ENCODE assay signal across 16 cellular contexts in genomic region chr3:24605511-24605910, GRCh38.
DNase-seq lines count a peak whose midpoint lies in the region; ATAC-seq and TF ChIP-seq lines count a peak whose summit lies in the region.
"Had no signal": no experiment of that assay in that cellular context is flagged by ENCODE, and none has a peak within 500 bp of the region (broad histone marks: within the 10 kb centered on the region; RNA-seq: fewer than 3 reads in every experiment).

No MANE protein-coding gene starts in this region.

- no peaks in the 10 kb centered on the region for H3K36me3 ChIP-seq in GM23338 (ENCODE audit: insufficient read depth)
- no peaks in the 10 kb centered on the region for H3K36me3 ChIP-seq in HAP-1 (replicated peaks)
- H3K36me3 ChIP-seq in osteoblast (ENCODE audit: insufficient read depth, low read length): no peaks in the 10 kb centered on the region
- H3K36me3 ChIP-seq: BLaER1 had no signal

- H3K4me1 ChIP-seq in GM23338 (ENCODE audit: insufficient read depth) (peaks cover 15% of the 10 kb centered on the region), HAP-1 (peaks cover 25% of the 10 kb centered on the region), osteoblast (ENCODE audit: insufficient read depth, low read length) (no peaks in the 10 kb centered on the region)
- H3K4me1 ChIP-seq: BLaER1 had no signal

- H3K4me3 Mint-ChIP-seq in GM23338: no peak overlapping the region
- no peak overlapping the region for H3K4me3 Mint-ChIP-seq in activated CD8-positive, alpha-beta T cell treated with anti-CD3 and anti-CD28 coated beads, Interleukin-2, amount 10 ng/mL, durations not matched to agents 7 days and 5 days
- H3K4me3 Mint-ChIP-seq: CD4-positive, CD25-positive, alpha-beta regulatory T cell; CD8-positive, alpha-beta T cell; HFFc6 had no signal

- H4K20me1 ChIP-seq in GM23338 (replicated peaks; ENCODE audit: insufficient read depth): no peaks in the 10 kb centered on the region
- no peaks in the 10 kb centered on the region for H4K20me1 ChIP-seq in osteoblast (ENCODE audit: insufficient read depth, low read length)
- H4K20me1 ChIP-seq: BLaER1 had no signal

- H3K9me2 ChIP-seq in GM23338 (ENCODE audit: insufficient read depth): peaks cover 12% of the 10 kb centered on the region; the same call in 1 of the 2 replicates

- CTCF ChIA-PET in activated CD8-positive, alpha-beta T cell treated with anti-CD3 and anti-CD28 coated beads, Interleukin-2, amount 10 ng/mL, durations not matched to agents 7 days and 5 days (lab: Charles Lee): no interaction called here

- POLR2A ChIA-PET in activated CD8-positive, alpha-beta T cell treated with anti-CD3 and anti-CD28 coated beads, Interleukin-2, amount 10 ng/mL, durations not matched to agents 7 days and 5 days (lab: Charles Lee): no interaction called here

- H3K4me3 ChIP-seq in GM23338 (no peak overlapping the region), HAP-1 (no peak overlapping the region), osteoblast (ENCODE audit: insufficient read depth, low read length) (no peak overlapping the region)
- H3K4me3 ChIP-seq: BLaER1 had no signal

- H3K79me2 ChIP-seq in GM23338 (replicated peaks; ENCODE audit: insufficient read depth) (no peaks in the 10 kb centered on the region), osteoblast (ENCODE audit: insufficient read depth, low read length) (no peaks in the 10 kb centered on the region)

- in situ Hi-C loops in HAP-1 (cut with MboI; ENCODE audit: low sequenced_read_pairs): no loop called here

- peaks cover 15% of the 10 kb centered on the region for H3K4me1 Mint-ChIP-seq in GM23338
- no peaks in the 10 kb centered on the region for H3K4me1 Mint-ChIP-seq in activated CD8-positive, alpha-beta T cell treated with anti-CD3 and anti-CD28 coated beads, Interleukin-2, amount 10 ng/mL, durations not matched to agents 7 days and 5 days (ENCODE audit: low read depth)
- H3K4me1 Mint-ChIP-seq: CD4-positive, CD25-positive, alpha-beta regulatory T cell had no signal

- no peaks in the 10 kb centered on the region for H3K27me3 ChIP-seq in GM23338 (ENCODE audit: insufficient read depth)
- H3K27me3 ChIP-seq in HAP-1 (ENCODE audit: low read depth): no peaks in the 10 kb centered on the region
- no peaks in the 10 kb centered on the region for H3K27me3 ChIP-seq in osteoblast (ENCODE audit: insufficient read depth, low read length)
- H3K27me3 ChIP-seq: BLaER1 had no signal

- no peak for DNase-seq in GM23338 (ENCODE audit: low spot score)
- peak; percentile 65 to 97 for DNase-seq in HAP-1 (ENCODE audit: low spot score in 2 of 2)
- DNase-seq in NCI-H748 treated with DMSO at 0.1 percent for 48 hours (lab: John Stamatoyannopoulos, UW): peak; percentile 47
- DNase-seq in osteoblast (ENCODE audit: insufficient read length, low spot score, missing footprints): peak; percentile 48
- DNase-seq in midbrain (lab: John Stamatoyannopoulos, UW): no peak
- no peak for DNase-seq in DMS 273 treated with DMSO at 0.1 percent for 48 hours (lab: John Stamatoyannopoulos, UW)
- DNase-seq in activated CD8-positive, alpha-beta T cell treated with anti-CD3 and anti-CD28 coated beads, Interleukin-2, amount 10 ng/mL, durations not matched to agents 7 days and 5 days: no peak
- DNase-seq: CD4-positive, CD25-positive, alpha-beta regulatory T cell; CD8-positive, alpha-beta T cell; DMS53; DMS79 treated with DMSO at 0.1 percent for 48 hours; GF-D8; H7; HFFc6 had no signal

- TF ChIP-seq CTCF in GM23338 (conservative IDR thresholded peaks at IDR 0.05; ENCODE audit: low read depth in 2 of 2): no peak
- no peak for TF ChIP-seq CTCF in osteoblast (IDR thresholded peaks at IDR 0.05; ENCODE audit: extremely low read depth, low read depth, low read length)

- no peaks in the 10 kb centered on the region for H3F3A ChIP-seq in GM23338 (replicated peaks; ENCODE audit: low read depth)

- peak overlapping the region; percentile 64 for H3K4me2 ChIP-seq in GM23338
- no peak overlapping the region for H3K4me2 ChIP-seq in osteoblast (ENCODE audit: insufficient read depth, low read length)
- H3K4me2 ChIP-seq: BLaER1 had no signal

- H3K9me3 Mint-ChIP-seq in GM23338: no peaks in the 10 kb centered on the region
- no peaks in the 10 kb centered on the region for H3K9me3 Mint-ChIP-seq in activated CD8-positive, alpha-beta T cell treated with anti-CD3 and anti-CD28 coated beads, Interleukin-2, amount 10 ng/mL, durations not matched to agents 7 days and 5 days (ENCODE audit: insufficient read depth)
- H3K9me3 Mint-ChIP-seq: CD8-positive, alpha-beta T cell had no signal

- H3K27ac ChIP-seq in GM23338 (ENCODE audit: low read depth) (no peak overlapping the region), osteoblast (ENCODE audit: low read depth, low read length) (no peak overlapping the region)
- H3K27ac ChIP-seq: BLaER1, C4-2B had no signal

- no peaks in the 10 kb centered on the region for H3K36me3 Mint-ChIP-seq in GM23338 (ENCODE audit: low read depth)
- no peaks in the 10 kb centered on the region for H3K36me3 Mint-ChIP-seq in activated CD8-positive, alpha-beta T cell treated with anti-CD3 and anti-CD28 coated beads, Interleukin-2, amount 10 ng/mL, durations not matched to agents 7 days and 5 days (ENCODE audit: low read depth)
- H3K36me3 Mint-ChIP-seq: CD4-positive, CD25-positive, alpha-beta regulatory T cell; CD8-positive, alpha-beta T cell had no signal

- H3K9me3 ChIP-seq in HAP-1: no peaks in the 10 kb centered on the region
- no peaks in the 10 kb centered on the region for H3K9me3 ChIP-seq in osteoblast (ENCODE audit: low read depth, low read length)
- H3K9me3 ChIP-seq: BLaER1 had no signal

- H3K27ac Mint-ChIP-seq in GM23338: no peak overlapping the region
- H3K27ac Mint-ChIP-seq in activated CD8-positive, alpha-beta T cell treated with anti-CD3 and anti-CD28 coated beads, Interleukin-2, amount 10 ng/mL, durations not matched to agents 7 days and 5 days: no peak overlapping the region
- H3K27ac Mint-ChIP-seq: CD4-positive, CD25-positive, alpha-beta regulatory T cell; CD8-positive, alpha-beta T cell; HFFc6 had no signal

- no peaks in the 10 kb centered on the region for H3K27me3 Mint-ChIP-seq in GM23338 (ENCODE audit: insufficient read depth, low read depth, poor library complexity)
- H3K27me3 Mint-ChIP-seq in activated CD8-positive, alpha-beta T cell treated with anti-CD3 and anti-CD28 coated beads, Interleukin-2, amount 10 ng/mL, durations not matched to agents 7 days and 5 days (ENCODE audit: low read depth): no peaks in the 10 kb centered on the region

- H2AFZ ChIP-seq in GM23338 (no peak overlapping the region), osteoblast (ENCODE audit: low read length) (no peak overlapping the region)

- ATAC-seq in GM23338: no peak
- no peak for ATAC-seq in activated CD8-positive, alpha-beta T cell treated with anti-CD3 and anti-CD28 coated beads, Interleukin-2, amount 10 ng/mL, durations not matched to agents 7 days and 5 days
- ATAC-seq: CD8-positive, alpha-beta T cell had no signal

TF ChIP-seq in GM23338, 12 proteins besides CTCF, POLR2A, EP300 and RAD21 (continues in another document):
- TF ChIP-seq REST (IDR thresholded peaks at IDR 0.05; ENCODE audit: unreplicated experiment) (no peak), NANOG (IDR thresholded peaks at IDR 0.05; ENCODE audit: borderline replicate concordance) (no peak), ZNF331 (CRISPR knock-in tag; IDR thresholded peaks at IDR 0.05; ENCODE audit: low read depth) (no peak), ETS1 (IDR thresholded peaks at IDR 0.05) (no peak), EZH2phosphoT487 (IDR thresholded peaks at IDR 0.05; ENCODE audit: unreplicated experiment) (no peak), CREB1 (CRISPR knock-in tag; IDR thresholded peaks at IDR 0.05; ENCODE audit: low read depth) (no peak), POLR2AphosphoS5 (IDR thresholded peaks at IDR 0.05; ENCODE audit: low read depth) (no peak)

Comparison
In these comparisons a context has a peak if more than half of its experiments do, and no peak if none do; other contexts are left out.
1. DNase-seq: peak in HAP-1 (2 of 2), NCI-H748 treated with DMSO at 0.1 percent for 48 hours (single experiment) and osteoblast (single experiment); none in GM23338 (single experiment), midbrain (single experiment), DMS 273 treated with DMSO at 0.1 percent for 48 hours (single experiment) and activated CD8-positive, alpha-beta T cell treated with anti-CD3 and anti-CD28 coated beads, Interleukin-2, amount 10 ng/mL, durations not matched to agents 7 days and 5 days (single experiment).